ENCODE assay signal across 21 cellular contexts in the genomic region with DNA sequence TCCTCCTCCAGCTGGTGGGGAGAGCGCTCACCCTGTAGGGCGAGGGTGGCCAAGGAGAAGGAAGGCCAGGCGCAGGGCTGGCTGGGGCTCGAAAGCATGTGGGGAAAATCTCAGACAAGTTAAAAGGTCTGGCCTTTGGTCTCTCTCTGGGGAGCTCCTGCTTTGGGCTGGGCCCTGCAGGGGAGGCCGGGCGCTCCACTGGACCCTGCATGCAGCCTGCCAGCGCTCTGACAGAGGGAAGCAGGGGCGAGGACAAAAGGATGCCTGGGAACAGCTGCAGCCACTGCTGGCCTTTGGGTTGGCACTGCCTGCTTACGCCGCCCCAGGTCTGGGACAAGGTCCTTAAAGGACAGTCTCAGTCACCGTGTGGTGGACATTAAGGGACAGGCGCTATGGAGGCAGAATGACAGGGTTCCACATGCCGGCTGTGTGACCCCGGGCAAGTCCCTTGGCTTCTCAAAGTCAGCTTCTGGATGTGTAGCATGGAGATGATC.
"Had no signal": no experiment of that assay in that cellular context is flagged by ENCODE, and none has a peak within 500 bp of the region (broad histone marks: within the 10 kb centered on the region; RNA-seq: fewer than 3 reads in every experiment).

No MANE protein-coding gene starts in this region.

- H3K4me1 ChIP-seq: colonic mucosa had no signal

- H3K27ac ChIP-seq: colonic mucosa, epithelial cell of prostate, esophagus squamous epithelium, gastrocnemius medialis, heart right ventricle, left lung, lower lobe of right lung had no signal

- H3K9me3 ChIP-seq: colonic mucosa, esophagus squamous epithelium, gastrocnemius medialis, heart right ventricle, left lung, lower lobe of right lung had no signal

- H3K36me3 ChIP-seq: colonic mucosa, esophagus squamous epithelium, gastrocnemius medialis, heart right ventricle, left lung, lower lobe of right lung had no signal

- DNase-seq: colonic mucosa; cortex of kidney; effector CD8-positive, alpha-beta T cell; effector memory CD8-positive, alpha-beta T cell; endodermal cell; erythroblast; esophagus squamous epithelium; foreskin fibroblast; foreskin melanocyte; gastrocnemius medialis; glutamatergic neuron; head of caudate nucleus; heart right ventricle; hippocampal formation; left cardiac atrium; left lung; left ventricle myocardium superior; lower lobe of right lung; mesendoderm; midbrain had no signal

- H3K27me3 ChIP-seq: colonic mucosa, esophagus squamous epithelium, left lung had no signal

- H3K4me3 ChIP-seq: colonic mucosa, esophagus squamous epithelium, gastrocnemius medialis, heart right ventricle, left lung, lower lobe of right lung had no signal
